In the genomic region with DNA sequence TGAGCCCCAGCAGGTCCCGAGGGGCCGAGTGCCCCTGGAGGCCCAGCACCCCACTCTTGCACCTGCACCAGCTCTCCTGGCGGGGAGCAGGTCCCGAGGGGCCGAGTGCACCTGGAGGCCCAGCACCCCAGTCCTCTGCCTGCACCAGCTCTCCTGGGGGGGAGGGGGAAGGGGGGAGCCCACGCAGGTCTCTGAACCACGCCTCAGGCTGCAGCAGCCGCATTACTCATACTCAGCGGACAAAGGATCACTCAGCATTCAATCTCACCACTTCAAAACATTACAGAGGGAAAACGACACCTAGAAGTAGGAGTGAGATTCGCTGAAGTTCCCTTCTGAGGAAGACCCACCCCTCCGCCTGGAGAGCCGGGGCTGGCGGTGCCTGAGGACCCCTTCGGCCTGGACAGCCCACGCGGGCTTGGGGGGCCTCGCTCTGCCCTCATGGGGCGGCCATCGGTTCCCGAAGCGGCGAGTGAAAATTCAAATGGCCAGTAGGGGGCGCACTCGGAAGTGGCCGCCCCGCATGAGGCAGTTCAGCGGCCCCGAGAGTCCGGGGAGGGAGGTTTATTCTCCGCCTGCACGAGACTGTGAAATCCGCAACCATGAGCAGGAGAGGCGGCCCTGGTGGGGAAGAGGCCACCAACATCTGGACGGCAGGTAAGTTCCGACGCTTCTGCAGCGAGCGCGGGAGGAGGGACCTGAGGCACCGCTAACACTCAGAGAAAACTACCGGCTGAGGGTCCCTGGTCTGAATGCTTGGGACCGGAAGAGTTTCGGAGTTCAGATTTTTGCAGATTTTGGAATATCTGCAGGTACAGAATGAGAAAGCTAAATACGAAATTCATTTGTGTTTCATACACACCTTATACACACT, we compare ENCODE assay signal across 1 cellular context.
TF ChIP-seq lines count a peak whose summit lies in the region.

No MANE protein-coding gene starts in this region.

TF ChIP-seq in K562, 482 proteins besides CTCF, POLR2A, EP300 and RAD21 (continued from another document and continues in another):
- TF ChIP-seq MAX (CRISPR knock-in tag; IDR thresholded peaks at IDR 0.05): peak; percentile 69
- TF ChIP-seq, protein P1, sequence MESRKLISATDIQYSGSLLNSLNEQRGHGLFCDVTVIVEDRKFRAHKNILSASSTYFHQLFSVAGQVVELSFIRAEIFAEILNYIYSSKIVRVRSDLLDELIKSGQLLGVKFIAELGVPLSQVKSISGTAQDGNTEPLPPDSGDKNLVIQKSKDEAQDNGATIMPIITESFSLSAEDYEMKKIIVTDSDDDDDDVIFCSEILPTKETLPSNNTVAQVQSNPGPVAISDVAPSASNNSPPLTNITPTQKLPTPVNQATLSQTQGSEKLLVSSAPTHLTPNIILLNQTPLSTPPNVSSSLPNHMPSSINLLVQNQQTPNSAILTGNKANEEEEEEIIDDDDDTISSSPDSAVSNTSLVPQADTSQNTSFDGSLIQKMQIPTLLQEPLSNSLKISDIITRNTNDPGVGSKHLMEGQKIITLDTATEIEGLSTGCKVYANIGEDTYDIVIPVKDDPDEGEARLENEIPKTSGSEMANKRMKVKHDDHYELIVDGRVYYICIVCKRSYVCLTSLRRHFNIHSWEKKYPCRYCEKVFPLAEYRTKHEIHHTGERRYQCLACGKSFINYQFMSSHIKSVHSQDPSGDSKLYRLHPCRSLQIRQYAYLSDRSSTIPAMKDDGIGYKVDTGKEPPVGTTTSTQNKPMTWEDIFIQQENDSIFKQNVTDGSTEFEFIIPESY (CRISPR knock-in tag; IDR thresholded peaks at IDR 0.05): peak; percentile 71
- TF ChIP-seq MTA2 (IDR thresholded peaks at IDR 0.05; ENCODE audit: low read depth): peak; percentile 15; the same call in 1 of the 2 replicates
- no peak for TF ChIP-seq NR2F6 (CRISPR knock-in tag; IDR thresholded peaks at IDR 0.05)
- no peak for TF ChIP-seq KDM2B (CRISPR knock-in tag; IDR thresholded peaks at IDR 0.05)
- no peak for TF ChIP-seq ZBTB1 (CRISPR knock-in tag; IDR thresholded peaks at IDR 0.05; ENCODE audit: borderline replicate concordance, low read depth)
- TF ChIP-seq, protein P2, sequence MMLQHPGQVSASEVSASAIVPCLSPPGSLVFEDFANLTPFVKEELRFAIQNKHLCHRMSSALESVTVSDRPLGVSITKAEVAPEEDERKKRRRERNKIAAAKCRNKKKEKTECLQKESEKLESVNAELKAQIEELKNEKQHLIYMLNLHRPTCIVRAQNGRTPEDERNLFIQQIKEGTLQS (IDR thresholded peaks at IDR 0.05): peak; percentile 30; the same call in 1 of the 2 replicates
- TF ChIP-seq, protein P2 (CRISPR knock-in tag; conservative IDR thresholded peaks at IDR 0.05): no peak
- peak in 1 of 2 experiments; percentile 26; a peak in 1 of 4 replicates for TF ChIP-seq HDAC1 (IDR thresholded peaks at IDR 0.05)
- no peak for TF ChIP-seq SMAD1 (IDR thresholded peaks at IDR 0.05; ENCODE audit: low read depth, low read length, partially characterized antibody)
- no peak for TF ChIP-seq FOXO4 (CRISPR knock-in tag; IDR thresholded peaks at IDR 0.05)
- TF ChIP-seq ZBTB7A (IDR thresholded peaks at IDR 0.05; ENCODE audit: borderline replicate concordance, control insufficient read depth, low read depth, low read length): peak; percentile 74; the same call in 1 of the 2 replicates
- no peak for TF ChIP-seq HDAC3 (IDR thresholded peaks at IDR 0.05; ENCODE audit: borderline replicate concordance, partially characterized antibody)
- peak; percentile 65 for TF ChIP-seq EP400 (IDR thresholded peaks at IDR 0.05)
- TF ChIP-seq MGA (IDR thresholded peaks at IDR 0.05): peak; percentile 63
- peak; percentile 79; the same call in 1 of the 2 replicates for TF ChIP-seq GATAD2B (IDR thresholded peaks at IDR 0.05; ENCODE audit: borderline replicate concordance)
- TF ChIP-seq BCOR (IDR thresholded peaks at IDR 0.05): peak; percentile 30; the same call in 1 of the 2 replicates
- TF ChIP-seq PKNOX1 (IDR thresholded peaks at IDR 0.05): no peak
- no peak for TF ChIP-seq ZSCAN32 (CRISPR knock-in tag; IDR thresholded peaks at IDR 0.05)
- no peak for TF ChIP-seq FOXM1 (IDR thresholded peaks at IDR 0.05; ENCODE audit: low read depth)
- TF ChIP-seq FOXM1 (CRISPR knock-in tag; IDR thresholded peaks at IDR 0.05; ENCODE audit: low read depth): no peak
- no peak for TF ChIP-seq RBM22 (IDR thresholded peaks at IDR 0.05; ENCODE audit: low read depth, low read length, poor library complexity, severe bottlenecking)
- TF ChIP-seq, protein P3, sequence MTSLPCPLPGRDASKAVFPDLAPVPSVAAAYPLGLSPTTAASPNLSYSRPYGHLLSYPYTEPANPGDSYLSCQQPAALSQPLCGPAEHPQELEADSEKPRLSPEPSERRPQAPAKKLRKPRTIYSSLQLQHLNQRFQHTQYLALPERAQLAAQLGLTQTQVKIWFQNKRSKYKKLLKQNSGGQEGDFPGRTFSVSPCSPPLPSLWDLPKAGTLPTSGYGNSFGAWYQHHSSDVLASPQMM (CRISPR knock-in tag; IDR thresholded peaks at IDR 0.05): no peak
- TF ChIP-seq RB1 (IDR thresholded peaks at IDR 0.05; ENCODE audit: low read depth): peak; percentile 78
- TF ChIP-seq IRF2 (CRISPR knock-in tag; IDR thresholded peaks at IDR 0.05): no peak
- peak; percentile 45; the same call in 1 of the 2 replicates for TF ChIP-seq CXXC5 (CRISPR knock-in tag; IDR thresholded peaks at IDR 0.05)
- peak; percentile 48; the same call in 1 of the 2 replicates for TF ChIP-seq CTBP1 (IDR thresholded peaks at IDR 0.05; ENCODE audit: borderline replicate concordance)
- TF ChIP-seq KDM4B (IDR thresholded peaks at IDR 0.05; ENCODE audit: borderline replicate concordance in 2 of 2, low read depth in 1 of 2): no peak
- peak; percentile 88 for TF ChIP-seq BHLHE40 (IDR thresholded peaks at IDR 0.05; ENCODE audit: low read length)
- no peak for TF ChIP-seq ZFP36 (IDR thresholded peaks at IDR 0.05; ENCODE audit: low read depth, low read length, partially characterized antibody)
- TF ChIP-seq, protein P4, sequence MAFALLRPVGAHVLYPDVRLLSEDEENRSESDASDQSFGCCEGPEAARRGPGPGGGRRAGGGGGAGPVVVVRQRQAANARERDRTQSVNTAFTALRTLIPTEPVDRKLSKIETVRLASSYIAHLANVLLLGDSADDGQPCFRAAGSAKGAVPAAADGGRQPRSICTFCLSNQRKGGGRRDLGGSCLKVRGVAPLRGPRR (CRISPR knock-in tag; IDR thresholded peaks at IDR 0.05): no peak
- TF ChIP-seq ZNF766 (CRISPR knock-in tag; conservative IDR thresholded peaks at IDR 0.05): peak; percentile 90
- TF ChIP-seq ZNF175 (CRISPR knock-in tag; IDR thresholded peaks at IDR 0.05; ENCODE audit: low read depth): no peak
- no peak for TF ChIP-seq ZNF445 (CRISPR knock-in tag; IDR thresholded peaks at IDR 0.05; ENCODE audit: low read depth)
- TF ChIP-seq RNF219 (CRISPR knock-in tag; IDR thresholded peaks at IDR 0.05): no peak
- peak; percentile 57; the same call in 1 of the 2 replicates for TF ChIP-seq ATF7 (IDR thresholded peaks at IDR 0.05)
